ENCODE assay signal across 2 cellular contexts in genomic region chr4:57205580-57205979, GRCh38.
TF ChIP-seq lines count a peak whose summit lies in the region.

No MANE protein-coding gene starts in this region.

TF ChIP-seq in H1, 55 proteins besides CTCF, POLR2A, EP300 and RAD21 (continued from another document):
- TF ChIP-seq HDAC2 (IDR thresholded peaks at IDR 0.05; ENCODE audit: borderline replicate concordance in 1 of 2, low read depth in 2 of 2, low read length in 2 of 2) (no peak), RFX5 (IDR thresholded peaks at IDR 0.05; ENCODE audit: borderline replicate concordance, low read depth, low read length) (no peak), TBP (IDR thresholded peaks at IDR 0.05; ENCODE audit: low read depth, low read length) (no peak)

TF ChIP-seq in neural cell, 6 proteins besides CTCF, POLR2A, EP300 and RAD21:
- TF ChIP-seq REST (IDR thresholded peaks at IDR 0.05; ENCODE audit: borderline replicate concordance): peak; percentile 20
- no peak for TF ChIP-seq MXI1 (conservative IDR thresholded peaks at IDR 0.05; ENCODE audit: poor library complexity, severe bottlenecking)
- no peak for TF ChIP-seq TAF1 (IDR thresholded peaks at IDR 0.05; ENCODE audit: low read depth)
- TF ChIP-seq SMC3 (conservative IDR thresholded peaks at IDR 0.05; ENCODE audit: poor library complexity): no peak
- TF ChIP-seq POLR2AphosphoS5 (IDR thresholded peaks at IDR 0.05): peak; percentile 54
- no peak for TF ChIP-seq EZH2 (IDR thresholded peaks at IDR 0.05; ENCODE audit: borderline replicate concordance, insufficient read depth, low read length, poor library complexity, severe bottlenecking)
